ENCODE assay signal across 17 cellular contexts in the genomic region with DNA sequence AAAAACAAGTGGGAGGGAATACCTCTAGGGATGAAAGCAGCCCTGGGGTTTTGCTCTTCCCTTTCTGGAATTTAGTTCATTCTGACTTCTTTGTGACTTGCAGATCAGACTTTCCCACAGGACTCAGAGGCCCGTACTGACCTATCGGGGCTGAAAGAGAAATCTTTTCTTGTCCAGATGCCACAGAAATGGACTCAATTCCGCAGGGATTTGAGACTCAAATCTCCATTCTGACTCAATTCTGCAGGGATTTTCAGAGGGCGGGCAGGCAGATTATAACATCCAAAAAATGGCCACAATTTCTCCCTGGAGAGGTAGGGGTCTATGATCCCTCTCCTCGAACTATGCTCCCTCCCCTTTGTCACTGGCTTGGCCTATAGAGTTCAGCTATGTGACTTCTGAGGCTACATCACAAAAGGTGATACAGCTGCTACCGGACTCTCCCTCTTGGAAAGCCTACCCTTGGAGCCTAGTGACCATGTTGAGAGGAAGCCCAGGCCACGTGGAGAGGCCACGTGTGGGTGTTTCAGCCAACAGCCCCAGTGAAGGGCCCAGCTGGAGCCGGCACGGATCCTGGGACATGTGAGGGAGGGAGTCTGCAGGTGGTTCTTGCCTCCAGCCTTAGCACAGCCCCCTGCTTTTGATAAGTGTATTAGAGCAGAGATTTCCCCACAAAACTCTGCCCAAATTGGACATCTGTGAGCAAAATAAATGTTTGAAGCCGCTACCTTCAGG. TPM values are rescaled to one million over a fixed set of nuclear protein-coding genes. Genes with fewer than 3 reads are reported as not detected.
DNase-seq lines count a peak whose midpoint lies in the region; ATAC-seq and TF ChIP-seq lines count a peak whose summit lies in the region.
"Had no signal": no experiment of that assay in that cellular context is flagged by ENCODE, and none has a peak within 500 bp of the region (broad histone marks: within the 10 kb centered on the region; RNA-seq: fewer than 3 reads in every experiment).

No MANE protein-coding gene starts in this region.

- H3K27me3 Mint-ChIP-seq in neural progenitor cell (ENCODE audit: insufficient read depth, low read depth), result peaks cover 14% of the 10 kb centered on the region

- DNase-seq in head of caudate nucleus (peak; percentile 40 to 95 (median 85)), neural progenitor cell (ENCODE audit: low spot score) (peak; percentile 47), NCI-H1092 treated with DMSO at 0.1 percent for 48 hours (lab: John Stamatoyannopoulos, UW) (no peak)
- DNase-seq: activated CD4-positive, alpha-beta T cell treated with anti-CD3 and anti-CD28 coated beads for 36 hours; activated CD8-positive, alpha-beta memory T cell treated with anti-CD3 and anti-CD28 coated beads, Interleukin-2, amount 50 U/mL, for 48 hours; activated naive CD4-positive, alpha-beta T cell treated with Interleukin-2 at 50 U/mL for 16 hours; H9; MG63; naive thymus-derived CD4-positive, alpha-beta T cell; NCI-H526 treated with DMSO at 0.1 percent for 48 hours; T1000 had no signal

- peak overlapping the region; percentile 89 for H3K27ac ChIP-seq in angular gyrus (ENCODE audit: low read depth, low read length)
- H3K27ac ChIP-seq in neural progenitor cell, result no peak overlapping the region
- peak overlapping the region; percentile 95 for H3K27ac ChIP-seq in temporal lobe (ENCODE audit: low read depth, low read length)

- no peak overlapping the region for H3K4me2 ChIP-seq in neural progenitor cell

- H3K4me3 Mint-ChIP-seq in neural progenitor cell, result no peak overlapping the region
- H3K4me3 Mint-ChIP-seq: activated CD4-positive, alpha-beta T cell treated with anti-CD3 and anti-CD28 coated beads for 36 hours; brain; H9; naive thymus-derived CD4-positive, alpha-beta T cell had no signal

- no peak overlapping the region for H3K9ac ChIP-seq in neural progenitor cell

- H3K9me3 Mint-ChIP-seq in neural progenitor cell, result no peaks in the 10 kb centered on the region
- H3K9me3 Mint-ChIP-seq: H9; naive thymus-derived CD4-positive, alpha-beta T cell had no signal

- no peaks in the 10 kb centered on the region for H3K36me3 Mint-ChIP-seq in neural progenitor cell
- H3K36me3 Mint-ChIP-seq: brain; naive thymus-derived CD4-positive, alpha-beta T cell had no signal

- no peak for ATAC-seq in GM21381 (IDR thresholded peaks at IDR 0.05; ENCODE audit: unreplicated experiment)
- ATAC-seq in HG03280 (IDR thresholded peaks at IDR 0.05; ENCODE audit: unreplicated experiment), result no peak
- ATAC-seq: activated CD4-positive, alpha-beta T cell treated with anti-CD3 and anti-CD28 coated beads for 36 hours; naive thymus-derived CD4-positive, alpha-beta T cell had no signal

- H3K4me3 ChIP-seq in neural progenitor cell, result no peak overlapping the region
- H3K4me3 ChIP-seq: MG63 had no signal

- H4K20me1 ChIP-seq in neural progenitor cell (ENCODE audit: low read depth), result no peaks in the 10 kb centered on the region

- H3K79me2 ChIP-seq in neural progenitor cell (ENCODE audit: low read depth), result no peaks in the 10 kb centered on the region

- H3K27ac Mint-ChIP-seq in neural progenitor cell, result no peak overlapping the region
- H3K27ac Mint-ChIP-seq: activated CD4-positive, alpha-beta T cell treated with anti-CD3 and anti-CD28 coated beads for 36 hours; brain; naive thymus-derived CD4-positive, alpha-beta T cell had no signal

- peaks cover 13% of the 10 kb centered on the region for H3F3A ChIP-seq in neural progenitor cell (ENCODE audit: low read depth)

- H2AFZ ChIP-seq in neural progenitor cell (replicated peaks), result peak overlapping the region; percentile 35

- no peaks in the 10 kb centered on the region for H3K9me3 ChIP-seq in neural progenitor cell (ENCODE audit: low read depth)
- H3K9me3 ChIP-seq: MG63 had no signal

- no peaks in the 10 kb centered on the region for H3K36me3 ChIP-seq in neural progenitor cell
- H3K36me3 ChIP-seq: MG63 had no signal

- TF ChIP-seq CTCF in neural progenitor cell (IDR thresholded peaks at IDR 0.05), result no peak

- H3K4me1 ChIP-seq in neural progenitor cell, result peaks cover 8% of the 10 kb centered on the region

- intact Hi-C loops in head of caudate nucleus (cut with DNase I), result no loop called here

- H3K4me1 Mint-ChIP-seq in neural progenitor cell, result peaks cover 10% of the 10 kb centered on the region

- peaks cover 46% of the 10 kb centered on the region for H3K27me3 ChIP-seq in neural progenitor cell

RNA-seq across cellular contexts. Expression of gene EFHD1, which starts 4.8 kb away (rescaled TPM):
- total RNA-seq in neural progenitor cell (ENCODE audit: low replicate concordance), result 5.9 and 7.0 TPM in 2 replicates
- total RNA-seq in temporal lobe, result 2.7 TPM
- total RNA-seq: fibroblast of lung had no signal
